Comparison of ENCODE assay signal across 23 cellular contexts in the genomic region with DNA sequence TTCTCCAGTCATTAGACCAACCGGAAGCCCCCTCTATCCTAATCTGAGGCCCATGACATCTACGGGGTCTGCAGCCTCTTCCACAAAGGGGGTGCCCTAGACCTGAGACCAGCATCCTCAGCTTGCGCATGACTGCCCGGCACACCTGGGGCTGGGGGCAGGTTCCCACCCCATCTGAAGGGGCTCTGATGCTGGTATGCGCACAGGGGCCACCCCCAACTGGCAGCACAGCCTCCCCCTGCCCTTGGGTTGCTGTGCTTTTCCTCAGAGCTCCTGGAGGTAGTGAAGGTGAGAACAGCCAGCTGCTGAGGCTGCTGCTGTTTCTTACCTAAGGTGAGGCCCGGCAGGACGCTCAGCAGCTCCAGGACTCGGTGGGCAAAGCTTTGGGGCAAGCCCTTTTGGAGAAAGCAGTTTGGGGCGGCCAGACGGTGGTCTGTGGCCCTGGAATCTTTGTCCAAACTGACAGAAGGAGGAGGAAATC. TPM values are rescaled to one million over a fixed set of nuclear protein-coding genes. Genes with fewer than 3 reads are reported as not detected.
A peak's percentile ranks its signal among the peaks of the same experiment; 100 is the strongest.
DNase-seq lines count a peak whose midpoint lies in the region; ATAC-seq and TF ChIP-seq lines count a peak whose summit lies in the region.
"Had no signal": no experiment of that assay in that cellular context is flagged by ENCODE, and none has a peak within 500 bp of the region (broad histone marks: within the 10 kb centered on the region; RNA-seq: fewer than 3 reads in every experiment).

No MANE protein-coding gene starts in this region.

- DNase-seq in left ventricle myocardium superior: peak; percentile 15
- no peak for DNase-seq in cardiac septum (ENCODE audit: low spot score)
- DNase-seq in adipocyte (ENCODE audit: low read depth): no peak
- no peak for DNase-seq in mesenchymal stem cell
- no peak for DNase-seq in vagina (ENCODE audit: extremely low spot score in 2 of 2)
- DNase-seq in Karpas-422: no peak
- no peak for DNase-seq in NCI-H2196 treated with DMSO at 0.1 percent for 48 hours (lab: John Stamatoyannopoulos, UW; ENCODE audit: unreplicated experiment)
- DNase-seq: Calu3; CD8-positive, alpha-beta memory T cell; GOT3; NCI-H1105; NCI-H146; NCI-H2029; NCI-H226; NCI-H510A treated with DMSO at 0.1 percent for 48 hours; NCI-H774; NK-92 treated with Interleukin-12 subunit alpha and Interleukin-12 subunit beta, amount 100 ng/mL, for 24 hours; Peyer's patch had no signal

- no peaks in the 10 kb centered on the region for H3K79me2 ChIP-seq in Karpas-422 (ENCODE audit: low read length)

- H2BK5ac ChIP-seq in mesenchymal stem cell (ENCODE audit: low read depth, low read length, poor library complexity, severe bottlenecking): no peak overlapping the region

- peaks cover 16% of the 10 kb centered on the region for H3K4me1 ChIP-seq in adipocyte (ENCODE audit: control insufficient read depth, insufficient read depth, low read length)
- H3K4me1 ChIP-seq in mesenchymal stem cell (ENCODE audit: control insufficient read depth, insufficient read depth, low read depth, low read length): peaks cover 11% of the 10 kb centered on the region
- H3K4me1 ChIP-seq in vagina: peaks cover 9% of the 10 kb centered on the region
- H3K4me1 ChIP-seq in Karpas-422 (ENCODE audit: low read length): no peaks in the 10 kb centered on the region
- H3K4me1 ChIP-seq: Peyer's patch, SJSA1 had no signal

- no peak overlapping the region for H3K18ac ChIP-seq in mesenchymal stem cell (ENCODE audit: low read depth in 1 of 2, low read length in 2 of 2)

- H3K79me1 ChIP-seq in mesenchymal stem cell (replicated peaks; ENCODE audit: low read length, poor library complexity, severe bottlenecking): no peaks in the 10 kb centered on the region

- no peak for TF ChIP-seq POLR2A in vagina (IDR thresholded peaks at IDR 0.05)

- no peak for ATAC-seq in left ventricle myocardium superior

- no peak for TF ChIP-seq CTCF in vagina (IDR thresholded peaks at IDR 0.05)

- no peak overlapping the region for H2BK15ac ChIP-seq in mesenchymal stem cell (ENCODE audit: low read depth, poor library complexity, severe bottlenecking)

- H3K9me3 ChIP-seq in adipocyte (ENCODE audit: control insufficient read depth, low read length) (no peaks in the 10 kb centered on the region), mesenchymal stem cell (ENCODE audit: control insufficient read depth, low read length) (no peaks in the 10 kb centered on the region), vagina (no peaks in the 10 kb centered on the region), Karpas-422 (ENCODE audit: low read length) (no peaks in the 10 kb centered on the region)
- H3K9me3 ChIP-seq: Peyer's patch, SJSA1 had no signal

- 98% methylated on average over 10 of the region's 10 CpGs for WGBS in mesenchymal stem cell

- H3K9me2 ChIP-seq in Karpas-422 (replicated peaks; ENCODE audit: insufficient read depth, low read length): no peaks in the 10 kb centered on the region

- H3K9ac ChIP-seq in adipocyte (ENCODE audit: low read length): peak overlapping the region; percentile 61
- H3K9ac ChIP-seq in mesenchymal stem cell (ENCODE audit: low read length): peak overlapping the region; percentile 73
- no peak overlapping the region for H3K9ac ChIP-seq in Karpas-422 (ENCODE audit: low read length)
- H3K9ac ChIP-seq: KMS-11 had no signal

- H4K8ac ChIP-seq in mesenchymal stem cell (ENCODE audit: low read length): no peak overlapping the region

- peak overlapping the region in 1 of 2 experiments; percentile 18 for H3K14ac ChIP-seq in mesenchymal stem cell (ENCODE audit: low read length in 2 of 2)

- H3K36me3 ChIP-seq in adipocyte (ENCODE audit: control insufficient read depth, insufficient read depth, low read length, severe bottlenecking) (peaks cover 11% of the 10 kb centered on the region), mesenchymal stem cell (ENCODE audit: control insufficient read depth in 1 of 2, insufficient read depth in 2 of 2, low read depth in 1 of 2, low read length in 2 of 2) (peaks cover 20 to 43% of the 10 kb centered on the region in 2 experiments), vagina (peaks cover 0 to 15% of the 10 kb centered on the region in 2 donors), Karpas-422 (ENCODE audit: insufficient read depth, low read length) (peaks cover 31% of the 10 kb centered on the region)
- H3K36me3 ChIP-seq: SJSA1 had no signal

- intact Hi-C loops in left ventricle myocardium superior (cut with micrococcal nuclease) (no loop called here), cardiac septum (cut with DNase I) (no loop called here), vagina (cut with DNase I) (no loop called here)

- H4K20me1 ChIP-seq in Karpas-422 (ENCODE audit: insufficient read depth, low read depth, low read length): no peaks in the 10 kb centered on the region

- H3K23ac ChIP-seq in mesenchymal stem cell (ENCODE audit: low read length in 2 of 2): no peak overlapping the region

- no peak overlapping the region for H2BK120ac ChIP-seq in mesenchymal stem cell (ENCODE audit: low read depth, low read length)

- no peak overlapping the region for H2BK12ac ChIP-seq in mesenchymal stem cell (ENCODE audit: low read length in 2 of 2)

- H3K27me3 ChIP-seq in adipocyte (replicated peaks; ENCODE audit: control insufficient read depth, insufficient read depth, low read length): no peaks in the 10 kb centered on the region
- no peaks in the 10 kb centered on the region for H3K27me3 ChIP-seq in mesenchymal stem cell (ENCODE audit: control insufficient read depth in 1 of 2, insufficient read depth in 1 of 2, low read length in 2 of 2)
- no peaks in the 10 kb centered on the region for H3K27me3 ChIP-seq in vagina
- H3K27me3 ChIP-seq in Karpas-422 (ENCODE audit: low read length): no peaks in the 10 kb centered on the region
- H3K27me3 ChIP-seq: Peyer's patch, SJSA1 had no signal

- H3K4me2 ChIP-seq in mesenchymal stem cell (ENCODE audit: low read length, poor library complexity, severe bottlenecking) (no peak overlapping the region), Karpas-422 (ENCODE audit: low read depth, low read length, poor library complexity, severe bottlenecking) (no peak overlapping the region)
- H3K4me2 ChIP-seq: KMS-11 had no signal

- H4K91ac ChIP-seq in mesenchymal stem cell (ENCODE audit: low read length): no peak overlapping the region

- H3K4me3 ChIP-seq in adipocyte (ENCODE audit: low read length): peak overlapping the region; percentile 37
- H3K4me3 ChIP-seq in mesenchymal stem cell (ENCODE audit: insufficient read depth in 1 of 2, low read depth in 1 of 2, low read length in 2 of 2): peak overlapping the region in 1 of 2 experiments; percentile 51
- no peak overlapping the region for H3K4me3 ChIP-seq in vagina
- H3K4me3 ChIP-seq in Karpas-422 (ENCODE audit: low read length): no peak overlapping the region
- H3K4me3 ChIP-seq: Peyer's patch, SJSA1 had no signal

- H3K27ac ChIP-seq in mesenchymal stem cell (ENCODE audit: low read length, poor library complexity, severe bottlenecking) (no peak overlapping the region), vagina (no peak overlapping the region), Karpas-422 (ENCODE audit: low read length) (no peak overlapping the region)
- H3K27ac ChIP-seq: C4-2B, KMS-11, Peyer's patch, SJSA1 had no signal

- no peak overlapping the region for H3K4ac ChIP-seq in mesenchymal stem cell (ENCODE audit: low read depth in 1 of 2, low read length in 2 of 2)

- no peak overlapping the region for H2AK5ac ChIP-seq in mesenchymal stem cell (ENCODE audit: low read length, severe bottlenecking)

- H2AFZ ChIP-seq in mesenchymal stem cell (ENCODE audit: low read depth, low read length) (no peak overlapping the region), Karpas-422 (ENCODE audit: low read length) (no peak overlapping the region)

RNA-seq across cellular contexts. Expression of a gene that starts 18.9 kb away (rescaled TPM):
- total RNA-seq in left ventricle myocardium superior: 4.4 TPM
- total RNA-seq in cardiac septum: 9.4 TPM
- polyA plus RNA-seq in mesenchymal stem cell (2013, experiment 1 of 2): 0.14 TPM
- polyA plus RNA-seq in mesenchymal stem cell (2013, experiment 2 of 2): 0.10 TPM
- total RNA-seq in vagina: 0.98 TPM
- total RNA-seq in Karpas-422 (2014; rRNA removed; shearing (Covaris generic); ENCODE audit: low replicate concordance): 0.40 and 3.1 TPM in 2 replicates
- total RNA-seq: Daoy, HT1080, SJSA1 had no signal
- polyA plus RNA-seq: CD8-positive, alpha-beta memory T cell had no signal
